Comparison of ENCODE assay signal across 8 cellular contexts in the genomic region with DNA sequence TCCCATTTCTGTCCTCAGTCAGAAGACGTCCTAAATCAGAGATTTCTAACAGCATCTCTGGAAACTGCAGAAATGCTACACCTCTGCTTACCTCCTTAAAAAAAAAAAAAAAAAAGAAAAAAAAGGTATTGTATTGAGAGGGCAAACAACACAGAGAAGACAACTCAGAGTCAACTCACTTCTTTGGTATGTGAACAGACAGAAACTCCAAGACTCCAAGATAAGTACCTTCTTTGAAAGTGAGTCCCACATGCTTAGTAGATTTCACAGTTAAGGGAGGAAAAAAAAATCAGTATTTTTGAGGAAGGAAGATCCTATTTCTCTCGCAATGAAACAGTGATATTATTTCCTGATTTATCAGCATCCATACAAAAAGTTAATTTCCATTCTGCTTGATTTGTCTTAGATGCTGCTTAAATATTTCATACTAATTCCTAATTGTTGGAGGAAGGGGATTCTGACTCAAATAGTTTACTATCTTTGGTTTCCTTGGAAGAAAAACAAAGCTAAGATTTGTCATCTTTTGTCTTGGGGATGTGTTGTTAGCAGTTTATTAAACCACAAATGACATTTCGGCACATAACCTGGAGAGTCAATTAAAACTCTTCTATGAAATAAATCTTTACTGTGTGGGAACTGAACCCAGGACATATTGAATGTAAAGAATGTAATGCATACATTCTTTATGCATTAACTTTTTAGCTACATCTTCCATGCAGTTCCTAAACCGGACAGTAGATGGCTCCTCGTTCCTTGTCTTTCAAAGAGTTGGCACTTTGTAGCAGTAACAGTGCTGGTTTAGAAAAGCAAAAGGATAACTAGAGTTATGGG.
DNase-seq lines count a peak whose midpoint lies in the region; ATAC-seq and TF ChIP-seq lines count a peak whose summit lies in the region.

No MANE protein-coding gene starts in this region.

- TF ChIP-seq CTCF in GM13976 (IDR thresholded peaks at IDR 0.05; ENCODE audit: borderline replicate concordance, control extremely low read depth, extremely low read depth, insufficient read depth, missing control alignments), result peak; percentile 85

- H3K4me3 Mint-ChIP-seq in stimulated activated naive B cell treated with anti-CD40 and anti-IgM and Interleukin-4, amounts not matched to agents 10 μg/mL and 1 μg/mL and 100 μg/mL, for 72 hours, result no peak overlapping the region

- H3K27me3 Mint-ChIP-seq in stimulated activated naive B cell treated with anti-CD40 and anti-IgM and Interleukin-4, amounts not matched to agents 10 μg/mL and 1 μg/mL and 100 μg/mL, for 72 hours, result no peaks in the 10 kb centered on the region

- no peaks in the 10 kb centered on the region for H3K36me3 Mint-ChIP-seq in stimulated activated naive B cell treated with anti-CD40 and anti-IgM and Interleukin-4, amounts not matched to agents 10 μg/mL and 1 μg/mL and 100 μg/mL, for 72 hours

- H3K9me3 Mint-ChIP-seq in stimulated activated naive B cell treated with anti-CD40 and anti-IgM and Interleukin-4, amounts not matched to agents 10 μg/mL and 1 μg/mL and 100 μg/mL, for 72 hours, result no peaks in the 10 kb centered on the region

- in situ Hi-C loops in GM13976 (cut with MboI; ENCODE audit: low sequenced_read_pairs, unreplicated experiment), result no loop called here

- peaks cover 33 to 64% of the 10 kb centered on the region in 2 donors for H3K4me1 Mint-ChIP-seq in stimulated activated naive B cell treated with anti-CD40 and anti-IgM and Interleukin-4, amounts not matched to agents 10 μg/mL and 1 μg/mL and 100 μg/mL, for 72 hours

- ATAC-seq in stimulated activated naive B cell treated with anti-CD40 and anti-IgM and Interleukin-4, amounts not matched to agents 10 μg/mL and 1 μg/mL and 100 μg/mL, for 72 hours (replicated peaks), result no peak
- no peak for ATAC-seq in GM19452 (IDR thresholded peaks at IDR 0.05; ENCODE audit: unreplicated experiment)

- DNase-seq in AG08395 (ENCODE audit: low spot score), result peak; percentile 57
- peak; percentile 53 for DNase-seq in GM13976 (ENCODE audit: low spot score)
- peak; percentile 53 for DNase-seq in NCI-H345 treated with DMSO at 0.1 percent for 48 hours (lab: John Stamatoyannopoulos, UW; ENCODE audit: unreplicated experiment)
- DNase-seq in activated CD4-positive, alpha-beta T cell treated with anti-CD3 and anti-CD28 coated beads for 48 hours, result peak; percentile 81
- DNase-seq in effector CD4-positive, alpha-beta T cell, result peak; percentile 77
- peak; percentile 88 for DNase-seq in middle frontal gyrus (ENCODE audit: extremely low spot score, low spot score)
- peak; percentile 49 for DNase-seq in stimulated activated naive B cell treated with anti-CD40 and anti-IgM and Interleukin-4, amounts not matched to agents 10 μg/mL and 1 μg/mL and 100 μg/mL, for 72 hours

- H3K27ac Mint-ChIP-seq in stimulated activated naive B cell treated with anti-CD40 and anti-IgM and Interleukin-4, amounts not matched to agents 10 μg/mL and 1 μg/mL and 100 μg/mL, for 72 hours, result no peak overlapping the region
